In the genomic region with DNA sequence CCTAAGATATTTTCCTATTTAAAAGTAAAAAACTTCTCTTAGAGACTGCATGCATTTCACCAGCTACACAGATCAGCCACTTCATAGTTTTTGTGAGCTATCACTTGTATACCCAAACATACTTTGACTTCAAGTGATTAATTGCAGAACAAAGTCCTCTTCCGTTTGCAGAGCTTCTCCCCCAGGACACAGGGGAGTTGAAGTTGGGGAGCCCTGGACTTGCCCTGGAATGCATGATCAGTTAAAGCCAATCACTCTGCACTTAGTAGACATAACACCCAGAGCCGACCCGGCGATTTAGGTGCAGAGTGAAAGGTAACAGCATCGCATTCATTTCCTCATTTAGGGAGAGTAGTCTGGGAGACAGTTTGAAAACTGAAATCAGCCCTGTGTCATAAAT, we compare ENCODE assay signal across 37 cellular contexts.
"Had no signal": no experiment of that assay in that cellular context is flagged by ENCODE, and none has a peak within 500 bp of the region (broad histone marks: within the 10 kb centered on the region; RNA-seq: fewer than 3 reads in every experiment).

No MANE protein-coding gene starts in this region.

- H3K4me1 ChIP-seq: adrenal gland, breast epithelium had no signal

- H3K9me3 Mint-ChIP-seq: activated B cell treated with CpG ODN at 0.5 μM for 24 hours; activated CD4-positive, alpha-beta memory T cell treated with anti-CD3 and anti-CD28 coated beads for 36 hours; activated CD4-positive, alpha-beta T cell treated with anti-CD3 and anti-CD28 coated beads, Interleukin-2, amount 10 ng/mL, durations not matched to agents 24 days and 14 days; activated CD8-positive, alpha-beta T cell treated with anti-CD3 and anti-CD28 coated beads for 36 hours; activated naive CD4-positive, alpha-beta T cell treated with anti-CD3 and anti-CD28 coated beads for 36 hours; activated naive CD4-positive, alpha-beta T cell treated with anti-CD3 and anti-CD28 coated beads, Interleukin-2, amount 50 U/mL, for 72 hours; activated naive CD8-positive, alpha-beta T cell treated with anti-CD3 and anti-CD28 coated beads for 36 hours; activated T-cell treated with anti-CD3 and anti-CD28 coated beads, Interleukin-2, amount 50 U/mL, for 4 hours; activated T-cell treated with anti-CD3 and anti-CD28 coated beads, Interleukin-2, amount 50 U/mL, for 72 hours; activated T-helper 1 cell treated with anti-CD3 and anti-CD28 coated beads, Interleukin-12 subunit alpha, Interleukin-12 subunit beta, Interleukin-2, Interleukin-4 antibody, amounts not matched to agents 30 ng/mL and 10 ng/mL and 1 ng/mL, durations not matched to agents 14 hours and 24 hours and 36 hours; activated T-helper 17 cell treated with anti-CD3 and anti-CD28 coated beads, Interleukin-2, amount 50 U/mL, for 72 hours; brain; central memory CD8-positive, alpha-beta T cell; T-helper 1 cell treated with Interleukin-12 subunit alpha and Interleukin-12 subunit beta and Interleukin-4 antibody, amounts not matched to agents 30 μg/mL and 1 μg/mL, for 36 hours; T-helper 2 cell treated with Interferon-gamma antibody and Interleukin-4, amounts not matched to agents 5 μg/mL and 100 μg/mL, for 36 hours had no signal

- FAIRE-seq: TTC549 had no signal

- H3K9me3 ChIP-seq: adrenal gland, breast epithelium had no signal

- H3K27me3 Mint-ChIP-seq: activated CD4-positive, alpha-beta memory T cell treated with anti-CD3 and anti-CD28 coated beads for 36 hours; activated T-helper 17 cell treated with anti-CD3 and anti-CD28 coated beads, Interleukin-2, amount 50 U/mL, for 72 hours; central memory CD8-positive, alpha-beta T cell had no signal

- H3K4me3 Mint-ChIP-seq: activated B cell treated with CpG ODN at 0.5 μM for 24 hours; activated CD4-positive, alpha-beta memory T cell treated with anti-CD3 and anti-CD28 coated beads for 36 hours; activated CD4-positive, alpha-beta T cell treated with anti-CD3 and anti-CD28 coated beads, Interleukin-2, amount 10 ng/mL, durations not matched to agents 24 days and 14 days; activated CD8-positive, alpha-beta T cell treated with anti-CD3 and anti-CD28 coated beads for 36 hours; activated naive CD4-positive, alpha-beta T cell treated with anti-CD3 and anti-CD28 coated beads for 36 hours; activated naive CD8-positive, alpha-beta T cell treated with anti-CD3 and anti-CD28 coated beads for 36 hours; activated T-cell treated with anti-CD3 and anti-CD28 coated beads, Interleukin-2, amount 50 U/mL, for 4 hours; activated T-cell treated with anti-CD3 and anti-CD28 coated beads, Interleukin-2, amount 50 U/mL, for 72 hours; activated T-helper 1 cell treated with anti-CD3 and anti-CD28 coated beads, Interleukin-12 subunit alpha, Interleukin-12 subunit beta, Interleukin-2, Interleukin-4 antibody, amounts not matched to agents 30 ng/mL and 10 ng/mL and 1 ng/mL, durations not matched to agents 14 hours and 24 hours and 36 hours; activated T-helper 17 cell treated with anti-CD3 and anti-CD28 coated beads, Interleukin-2, amount 50 U/mL, for 72 hours; brain; central memory CD8-positive, alpha-beta T cell; T-helper 1 cell treated with Interleukin-12 subunit alpha and Interleukin-12 subunit beta and Interleukin-4 antibody, amounts not matched to agents 30 μg/mL and 1 μg/mL, for 36 hours; T-helper 2 cell treated with Interferon-gamma antibody and Interleukin-4, amounts not matched to agents 5 μg/mL and 100 μg/mL, for 36 hours had no signal

- DNase-seq: activated B cell treated with CpG ODN at 0.5 μM for 24 hours; activated CD4-positive, alpha-beta memory T cell treated with anti-CD3 and anti-CD28 coated beads for 36 hours; activated CD4-positive, alpha-beta T cell treated with anti-CD3 and anti-CD28 coated beads for 4 hours; activated CD4-positive, alpha-beta T cell treated with anti-CD3 and anti-CD28 coated beads, Interleukin-2, amount 10 ng/mL, durations not matched to agents 24 days and 14 days; activated CD4-positive, alpha-beta T cell treated with anti-CD3 and anti-CD28 coated beads, Interleukin-2, amount 50 U/mL, for 1 hour; activated CD4-positive, alpha-beta T cell treated with anti-CD3 and anti-CD28 coated beads, Interleukin-2, amount 50 U/mL, for 4 hours; activated CD4-positive, CD25-positive, alpha-beta regulatory T cell treated with anti-CD3 and anti-CD28 coated beads, Interleukin-2, amount 50 U/mL, for 72 hours; activated CD8-positive, alpha-beta memory T cell treated with anti-CD3 and anti-CD28 coated beads, Interleukin-2, amount 50 U/mL, for 4 hours; activated CD8-positive, alpha-beta T cell treated with anti-CD3 and anti-CD28 coated beads for 36 hours; activated effector memory CD4-positive, alpha-beta T cell treated with anti-CD3 and anti-CD28 coated beads, Interleukin-2, amount 50 U/mL, for 16 hours; activated gamma-delta T cell treated with Interleukin-2 at 50 U/mL for 16 hours; activated naive CD4-positive, alpha-beta T cell; activated naive CD4-positive, alpha-beta T cell treated with anti-CD3 and anti-CD28 coated beads for 36 hours; activated naive CD4-positive, alpha-beta T cell treated with anti-CD3 and anti-CD28 coated beads, Interleukin-2, amount 50 U/mL, for 16 hours; activated naive CD8-positive, alpha-beta T cell treated with anti-CD3 and anti-CD28 coated beads for 36 hours; activated T-cell treated with anti-CD3 and anti-CD28 coated beads for 4 hours; activated T-cell treated with anti-CD3 and anti-CD28 coated beads, Interleukin-2, amount 50 U/mL, for 1 hour; activated T-cell treated with anti-CD3 and anti-CD28 coated beads, Interleukin-2, amount 50 U/mL, for 4 hours; activated T-cell treated with anti-CD3 and anti-CD28 coated beads, Interleukin-2, amount 50 U/mL, for 72 hours; adrenal gland; amniotic stem cell; aorta; caudate nucleus; cerebellar nuclear complex; T-helper 1 cell; T-helper 2 cell; T-helper 9 cell had no signal

- H3K36me3 ChIP-seq: adrenal gland, breast epithelium had no signal

- H3K27ac ChIP-seq: adrenal gland, breast epithelium, VCaP had no signal

- H3K4me3 ChIP-seq: adrenal gland, breast epithelium had no signal

- ATAC-seq: activated CD8-positive, alpha-beta T cell treated with anti-CD3 and anti-CD28 coated beads for 36 hours; activated naive CD4-positive, alpha-beta T cell treated with anti-CD3 and anti-CD28 coated beads, Interleukin-2, amount 50 U/mL, for 72 hours; activated T-cell treated with anti-CD3 and anti-CD28 coated beads, Interleukin-2, amount 50 U/mL, for 4 hours; activated T-cell treated with anti-CD3 and anti-CD28 coated beads, Interleukin-2, amount 50 U/mL, for 72 hours; activated T-helper 17 cell treated with anti-CD3 and anti-CD28 coated beads, Interleukin-2, amount 50 U/mL, for 72 hours had no signal

- H3K36me3 Mint-ChIP-seq: activated CD4-positive, alpha-beta memory T cell treated with anti-CD3 and anti-CD28 coated beads for 36 hours; activated naive CD4-positive, alpha-beta T cell treated with anti-CD3 and anti-CD28 coated beads, Interleukin-2, amount 50 U/mL, for 72 hours; activated naive CD8-positive, alpha-beta T cell treated with anti-CD3 and anti-CD28 coated beads for 36 hours; brain had no signal

- H3K27ac Mint-ChIP-seq: activated B cell treated with CpG ODN at 0.5 μM for 24 hours; activated CD4-positive, alpha-beta memory T cell treated with anti-CD3 and anti-CD28 coated beads for 36 hours; activated CD4-positive, alpha-beta T cell treated with anti-CD3 and anti-CD28 coated beads, Interleukin-2, amount 10 ng/mL, durations not matched to agents 24 days and 14 days; activated CD8-positive, alpha-beta T cell treated with anti-CD3 and anti-CD28 coated beads for 36 hours; activated naive CD4-positive, alpha-beta T cell treated with anti-CD3 and anti-CD28 coated beads for 36 hours; activated naive CD4-positive, alpha-beta T cell treated with anti-CD3 and anti-CD28 coated beads, Interleukin-2, amount 50 U/mL, for 72 hours; activated naive CD8-positive, alpha-beta T cell treated with anti-CD3 and anti-CD28 coated beads for 36 hours; activated T-cell treated with anti-CD3 and anti-CD28 coated beads, Interleukin-2, amount 50 U/mL, for 72 hours; activated T-helper 1 cell treated with anti-CD3 and anti-CD28 coated beads, Interleukin-12 subunit alpha, Interleukin-12 subunit beta, Interleukin-2, Interleukin-4 antibody, amounts not matched to agents 30 ng/mL and 10 ng/mL and 1 ng/mL, durations not matched to agents 14 hours and 24 hours and 36 hours; activated T-helper 17 cell treated with anti-CD3 and anti-CD28 coated beads, Interleukin-2, amount 50 U/mL, for 72 hours; T-helper 1 cell treated with Interleukin-12 subunit alpha and Interleukin-12 subunit beta and Interleukin-4 antibody, amounts not matched to agents 30 μg/mL and 1 μg/mL, for 36 hours; T-helper 2 cell treated with Interferon-gamma antibody and Interleukin-4, amounts not matched to agents 5 μg/mL and 100 μg/mL, for 36 hours had no signal

- H3K4me1 Mint-ChIP-seq: activated B cell treated with CpG ODN at 0.5 μM for 24 hours; activated CD4-positive, alpha-beta T cell treated with anti-CD3 and anti-CD28 coated beads, Interleukin-2, amount 10 ng/mL, durations not matched to agents 24 days and 14 days; activated naive CD8-positive, alpha-beta T cell treated with anti-CD3 and anti-CD28 coated beads for 36 hours; activated T-helper 17 cell treated with anti-CD3 and anti-CD28 coated beads, Interleukin-2, amount 50 U/mL, for 72 hours; brain; central memory CD8-positive, alpha-beta T cell had no signal

- H3K27me3 ChIP-seq: adrenal gland, breast epithelium had no signal
